Comparison of ENCODE assay signal across 35 cellular contexts in genomic region chr16:19282101-19282500, GRCh38. TPM values are rescaled to one million over a fixed set of nuclear protein-coding genes. Genes with fewer than 3 reads are reported as not detected.
"Had no signal": no experiment of that assay in that cellular context is flagged by ENCODE, and none has a peak within 500 bp of the region (broad histone marks: within the 10 kb centered on the region; RNA-seq: fewer than 3 reads in every experiment).

No MANE protein-coding gene starts in this region.

- FAIRE-seq: endothelial cell of umbilical vein had no signal

- H3K36me3 ChIP-seq: esophagus muscularis mucosa, gastroesophageal sphincter, heart right ventricle, ovary, spleen, suprapubic skin, transverse colon, upper lobe of right lung, uterus had no signal

- H3K4me1 ChIP-seq: heart right ventricle, spleen, transverse colon, upper lobe of right lung, uterus had no signal

- DNase-seq: dermis blood vessel endothelial cell; effector memory CD4-positive, alpha-beta T cell; foreskin keratinocyte; glutamatergic neuron; heart right ventricle; hippocampal formation; immature natural killer cell; islet precursor cell; kidney glomerular epithelial cell; left colon; left ventricle myocardium superior; natural killer cell; occipital lobe; ovary; posterior cingulate gyrus; psoas muscle; right cardiac atrium; spleen; stimulated activated naive CD4-positive, alpha-beta T cell; stimulated activated naive CD8-positive, alpha-beta T cell treated with anti-CD3 and anti-CD28 coated beads, Interleukin-15, amount 100 ng/mL, for 72 hours; transverse colon; upper lobe of right lung; uterus had no signal

- ATAC-seq: foreskin keratinocyte; gastroesophageal sphincter; heart right ventricle; left colon; left ventricle myocardium superior; natural killer cell; psoas muscle; right cardiac atrium; stimulated activated naive CD8-positive, alpha-beta T cell treated with anti-CD3 and anti-CD28 coated beads, Interleukin-15, amount 100 ng/mL, for 72 hours; upper lobe of right lung had no signal

- H3K27ac ChIP-seq: coronary artery, esophagus muscularis mucosa, foreskin keratinocyte, gastroesophageal sphincter, heart right ventricle, ovary, psoas muscle, skin epidermis, spleen, suprapubic skin, transverse colon, upper lobe of right lung, uterus had no signal

- H3K4me3 ChIP-seq: coronary artery, esophagus muscularis mucosa, gastroesophageal sphincter, heart right ventricle, lung, ovary, psoas muscle, skin epidermis, spleen, suprapubic skin, transverse colon, upper lobe of right lung, uterus had no signal

- H3K9me3 ChIP-seq: esophagus muscularis mucosa, gastroesophageal sphincter, heart right ventricle, ovary, psoas muscle, spleen, suprapubic skin, transverse colon, upper lobe of right lung, uterus had no signal

- H3K27me3 ChIP-seq: esophagus muscularis mucosa, foreskin keratinocyte, gastroesophageal sphincter, ovary, spleen, suprapubic skin, transverse colon, upper lobe of right lung, uterus had no signal

RNA-seq across cellular contexts. Expression of gene CLEC19A, which starts 3.4 kb away (rescaled TPM):
- total RNA-seq: dermis blood vessel endothelial cell, endothelial cell of umbilical vein, epithelial cell of proximal tubule, esophagus muscularis mucosa, fibroblast of lung, foreskin keratinocyte, gastroesophageal sphincter, heart right ventricle, left colon, left ventricle myocardium superior, lung, mononuclear cell, natural killer cell, occipital lobe, ovary, psoas muscle, renal cortical epithelial cell, right cardiac atrium, spleen, suprapubic skin, transverse colon, uterus had no signal
- polyA plus RNA-seq: endothelial cell of umbilical vein, fibroblast of lung, foreskin keratinocyte, heart right ventricle, immature natural killer cell, neural cell, ovary, psoas muscle, right cardiac atrium, spleen had no signal
